Comparison of ENCODE assay signal across 8 cellular contexts in genomic region chr11:68843052-68843561, GRCh38. TPM values are rescaled to one million over a fixed set of nuclear protein-coding genes. Genes with fewer than 3 reads are reported as not detected.
DNase-seq lines count a peak whose midpoint lies in the region; ATAC-seq and TF ChIP-seq lines count a peak whose summit lies in the region.

No MANE protein-coding gene starts in this region.

- TF ChIP-seq POLR2A in IMR-90 (IDR thresholded peaks at IDR 0.05; ENCODE audit: low read depth, low read length) (no peak), spleen (IDR thresholded peaks at IDR 0.05) (no peak)

- H3K4me3 Mint-ChIP-seq in activated CD4-positive, alpha-beta memory T cell treated with anti-CD3 and anti-CD28 coated beads, Interleukin-2, amount 10 ng/mL, durations not matched to agents 7 days and 5 days = peak overlapping the region; percentile 82

- H3K27me3 Mint-ChIP-seq in activated CD4-positive, alpha-beta memory T cell treated with anti-CD3 and anti-CD28 coated beads, Interleukin-2, amount 10 ng/mL, durations not matched to agents 7 days and 5 days = peaks cover 4% of the 10 kb centered on the region

- H4K20me1 ChIP-seq in IMR-90 (ENCODE audit: insufficient read depth, low read length) = peaks cover 8% of the 10 kb centered on the region
- H4K20me1 ChIP-seq in fibroblast of lung (ENCODE audit: control insufficient read depth, extremely low read depth, insufficient read depth, low read length) = no peaks in the 10 kb centered on the region

- H3K9me3 ChIP-seq in IMR-90 (ENCODE audit: control insufficient read depth, insufficient read depth, low read length) (no peaks in the 10 kb centered on the region), fibroblast of lung (ENCODE audit: control insufficient read depth, insufficient read depth, low read depth, low read length) (no peaks in the 10 kb centered on the region), spleen (no peaks in the 10 kb centered on the region)

- peak overlapping the region; percentile 35 for H3K4me3 ChIP-seq in IMR-90 (ENCODE audit: insufficient read depth, low read depth, low read length)
- H3K4me3 ChIP-seq in fibroblast of lung (replicated peaks in 1 of 4; ENCODE audit: control extremely low read depth in 1 of 4, insufficient read depth in 1 of 4, low read depth in 3 of 4, low read length in 4 of 4) = peak overlapping the region; percentile 9 to 62 (median 42)
- peak overlapping the region; percentile 81 to 98 (median 91) for H3K4me3 ChIP-seq in spleen

- ATAC-seq in IMR-90 (ENCODE audit: low read depth) = no peak
- ATAC-seq in GM19463 (IDR thresholded peaks at IDR 0.05; ENCODE audit: unreplicated experiment) = no peak

- DNase-seq in AG20443 (ENCODE audit: low spot score) = peak; percentile 61
- DNase-seq in IMR-90 = peak; percentile 29
- DNase-seq in activated CD4-positive, alpha-beta memory T cell treated with anti-CD3 and anti-CD28 coated beads, Interleukin-2, amount 10 ng/mL, durations not matched to agents 7 days and 5 days = peak; percentile 69
- peak; percentile 43 to 44 for DNase-seq in fibroblast of lung (ENCODE audit: low read depth in 2 of 2)
- peak; percentile 81 for DNase-seq in spleen
- no peak for DNase-seq in NCI-H1436 (lab: John Stamatoyannopoulos, UW)
- DNase-seq in globus pallidus (ENCODE audit: low spot score) = no peak

- no peak overlapping the region for H3K4ac ChIP-seq in IMR-90 (ENCODE audit: low read depth, low read length)

- BruUV-seq in IMR-90 (replicated peaks; lab: Mats Ljungman, UMichigan) = no TSS peak

- H3K36me3 ChIP-seq in IMR-90 (ENCODE audit: control insufficient read depth, insufficient read depth, low read length) (no peaks in the 10 kb centered on the region), fibroblast of lung (ENCODE audit: control insufficient read depth, insufficient read depth, low read length) (no peaks in the 10 kb centered on the region), spleen (no peaks in the 10 kb centered on the region)

- in situ Hi-C loops in IMR-90 (cut with MboI; ENCODE audit: low sequenced_read_pairs) = no loop called here

- CTCF ChIA-PET in IMR-90 (lab: Yijun Ruan, JAX) = interaction anchor here (0.6 kb wide), 1 partner anchor 351 kb away, joined by 3 read pairs; no protein-coding TSS in a partner anchor
- CTCF ChIA-PET in activated CD4-positive, alpha-beta memory T cell treated with anti-CD3 and anti-CD28 coated beads, Interleukin-2, amount 10 ng/mL, durations not matched to agents 7 days and 5 days (lab: Charles Lee) = interaction anchor here (0.9 to 2.4 kb wide), 6 partner anchors 10 to 94 kb away, joined by 3 to 13 read pairs (median 4); no protein-coding TSS in a partner anchor

- H4K8ac ChIP-seq in IMR-90 (ENCODE audit: low read depth in 2 of 2, low read length in 2 of 2) = peak overlapping the region; percentile 4 to 57; a peak in 3 of 4 replicates

- no peak overlapping the region for H4K91ac ChIP-seq in IMR-90 (ENCODE audit: insufficient read depth, low read depth, low read length)

- no peak overlapping the region for H2BK15ac ChIP-seq in IMR-90 (ENCODE audit: low read depth, low read length)

- H3K4me2 ChIP-seq in IMR-90 (ENCODE audit: low read depth, low read length) = peak overlapping the region; percentile 82
- H3K4me2 ChIP-seq in fibroblast of lung (ENCODE audit: extremely low read depth, insufficient read depth, low read length) = peak overlapping the region; percentile 49

- H3K27ac ChIP-seq in IMR-90 (ENCODE audit: insufficient read depth, low read length) (no peak overlapping the region), fibroblast of lung (ENCODE audit: insufficient read depth, low read length) (no peak overlapping the region), spleen (peak overlapping the region; percentile 66 to 98 (median 94))

- no peaks in the 10 kb centered on the region for H3K36me3 Mint-ChIP-seq in activated CD4-positive, alpha-beta memory T cell treated with anti-CD3 and anti-CD28 coated beads, Interleukin-2, amount 10 ng/mL, durations not matched to agents 7 days and 5 days (ENCODE audit: low read depth)

- peaks cover 14% of the 10 kb centered on the region for H3K79me2 ChIP-seq in fibroblast of lung (ENCODE audit: control insufficient read depth, insufficient read depth, low read length)

- peaks cover 14% of the 10 kb centered on the region for H3K27me3 ChIP-seq in IMR-90 (ENCODE audit: control insufficient read depth, insufficient read depth, low read length)
- H3K27me3 ChIP-seq in fibroblast of lung (ENCODE audit: control insufficient read depth, insufficient read depth, low read length) = no peaks in the 10 kb centered on the region
- no peaks in the 10 kb centered on the region for H3K27me3 ChIP-seq in spleen (replicated peaks in 1 of 7)

- no peak overlapping the region for H2BK120ac ChIP-seq in IMR-90 (ENCODE audit: low read depth, low read length)

- no peak overlapping the region for H3K18ac ChIP-seq in IMR-90 (ENCODE audit: low read depth, low read length)

- H3K14ac ChIP-seq in IMR-90 (replicated peaks; ENCODE audit: low read depth, low read length) = no peak overlapping the region

- H4K5ac ChIP-seq in IMR-90 (ENCODE audit: low read depth, low read length) = peak overlapping the region; percentile 37; the same call in 1 of the 2 replicates

- peak overlapping the region; percentile 74 for H3K27ac Mint-ChIP-seq in activated CD4-positive, alpha-beta memory T cell treated with anti-CD3 and anti-CD28 coated beads, Interleukin-2, amount 10 ng/mL, durations not matched to agents 7 days and 5 days

- peak overlapping the region; percentile 90 for H2AFZ ChIP-seq in IMR-90 (replicated peaks; ENCODE audit: low read length, poor library complexity)
- H2AFZ ChIP-seq in fibroblast of lung (ENCODE audit: low read length) = peak overlapping the region; percentile 15

- no peak overlapping the region for H2BK20ac ChIP-seq in IMR-90 (ENCODE audit: low read depth, low read length)

- H2AK9ac ChIP-seq in IMR-90 (replicated peaks; ENCODE audit: low read depth, low read length, poor library complexity) = no peak overlapping the region

- dilution Hi-C loops in IMR-90 (cut with HindIII; ENCODE audit: low sequenced_read_pairs, unreplicated experiment) = no loop called here

- no peak for TF ChIP-seq RAD21 in IMR-90 (IDR thresholded peaks at IDR 0.05; ENCODE audit: low read length)

- intact Hi-C loops in IMR-90 (cut with micrococcal nuclease) = loop anchor here (5.0 kb wide), 1 partner anchor 169 kb away; the partner anchor contains the start of gene MRGPRF
- intact Hi-C loops in spleen (cut with DNase I; ENCODE audit: low total_unique reads) = no loop called here

- no peak overlapping the region for H3K23ac ChIP-seq in IMR-90 (ENCODE audit: low read depth, low read length)

- peaks cover 15% of the 10 kb centered on the region for H3K4me1 ChIP-seq in IMR-90 (ENCODE audit: control insufficient read depth, insufficient read depth, low read length)
- H3K4me1 ChIP-seq in fibroblast of lung (ENCODE audit: control insufficient read depth, extremely low read depth, insufficient read depth, low read length) = peaks cover 11% of the 10 kb centered on the region
- peaks cover 21 to 62% (median 48%) of the 10 kb centered on the region in 6 donors for H3K4me1 ChIP-seq in spleen

- H3K79me1 ChIP-seq in IMR-90 (ENCODE audit: low read depth in 1 of 2, low read length in 2 of 2) = peaks cover 13 to 32% of the 10 kb centered on the region in 2 experiments; a peak in 3 of 4 replicates

- H3K9me3 Mint-ChIP-seq in activated CD4-positive, alpha-beta memory T cell treated with anti-CD3 and anti-CD28 coated beads, Interleukin-2, amount 10 ng/mL, durations not matched to agents 7 days and 5 days = no peaks in the 10 kb centered on the region

- H2BK5ac ChIP-seq in IMR-90 (ENCODE audit: low read depth, low read length, poor library complexity, severe bottlenecking) = no peak overlapping the region

- H3K4me1 Mint-ChIP-seq in activated CD4-positive, alpha-beta memory T cell treated with anti-CD3 and anti-CD28 coated beads, Interleukin-2, amount 10 ng/mL, durations not matched to agents 7 days and 5 days = peaks cover 41% of the 10 kb centered on the region

- WGBS in IMR-90 (ENCODE audit: extremely low coverage in 2 of 2, insufficient read length in 1 of 2), 2 experiments = 8% methylated on average over 2 of the region's 23 CpGs; no CpG with 5 or more reads in 1 of the 2 experiments
- WGBS in spleen, 5 donors = 0 to 5% (median 2%) methylated on average over 23 of the region's 23 CpGs

- no peak overlapping the region for H3K56ac ChIP-seq in IMR-90 (ENCODE audit: extremely low read depth, insufficient read depth, low read length)

- no peaks in the 10 kb centered on the region for H3K9me1 ChIP-seq in IMR-90 (ENCODE audit: insufficient read depth, low read length)

- POLR2A ChIA-PET in IMR-90 (lab: Charles Lee; ENCODE audit: unreplicated experiment) = no interaction called here
- POLR2A ChIA-PET in activated CD4-positive, alpha-beta memory T cell treated with anti-CD3 and anti-CD28 coated beads, Interleukin-2, amount 10 ng/mL, durations not matched to agents 7 days and 5 days (lab: Charles Lee) = interaction anchor here (0.6 to 1.5 kb wide), 6 partner anchors 9 to 314 kb away, joined by 3 to 8 read pairs (median 4); partner anchors contain the start of genes IGHMBP2 and MRPL21

- TF ChIP-seq CTCF in IMR-90 (conservative IDR thresholded peaks at IDR 0.05; ENCODE audit: low read depth, low read length) = no peak
- TF ChIP-seq CTCF in fibroblast of lung (conservative IDR thresholded peaks at IDR 0.05 in 1 of 2, IDR thresholded peaks at IDR 0.05 in 1 of 2; ENCODE audit: low read depth in 1 of 2, low read length in 2 of 2) = no peak
- no peak for TF ChIP-seq CTCF in spleen (IDR thresholded peaks at IDR 0.05 in 8 of 11, conservative IDR thresholded peaks at IDR 0.05 in 3 of 11)

- H2AK5ac ChIP-seq in IMR-90 (ENCODE audit: low read depth, low read length) = no peak overlapping the region

- H3K9ac ChIP-seq in IMR-90 (ENCODE audit: low read depth, low read length) = 0 out of 2 replicates have a peak overlapping the region, but pooled peaks have one; percentile 4
- no peak overlapping the region for H3K9ac ChIP-seq in fibroblast of lung (ENCODE audit: insufficient read depth, low read length)

TF ChIP-seq in IMR-90, 13 proteins besides CTCF, POLR2A, EP300 and RAD21 (continues in another document):
- TF ChIP-seq MAFK (IDR thresholded peaks at IDR 0.05; ENCODE audit: low read depth, low read length) (no peak), RCOR1 (IDR thresholded peaks at IDR 0.05; ENCODE audit: insufficient replicate concordance, low read length) (no peak)

RNA-seq across cellular contexts. Expression of gene CPT1A, which starts 1.4 kb away (rescaled TPM):
- total RNA-seq in IMR-90 (2012; rRNA removed) (18.6 and 21.3 TPM in 2 replicates), fibroblast of lung (33.6 and 45.2 TPM in 2 replicates), spleen (100 to 1,000 TPM in 1 of 7 donors, 10 to 100 TPM in 6; 43.3 to 118 (median 73.1) TPM)
- polyA plus RNA-seq in IMR-90 (2012; rRNA removed) (12.8 and 15.4 TPM in 2 replicates), fibroblast of lung (29.5 and 37.2 TPM in 2 replicates), spleen (10 to 100 TPM in 2 of 3 donors, 1 to 10 TPM in 1; 6.7 to 18.0 (median 11.0) TPM)
- 8.4 and 13.6 TPM in 2 replicates for polyA plus RNA-seq in IMR-90 (2012; cell fraction: cytosol; rRNA removed)
- 15.5 and 18.3 TPM in 2 replicates for polyA plus RNA-seq in IMR-90 (2012; cell fraction: nucleus; rRNA removed; ENCODE audit: low replicate concordance)
- 10 to 100 TPM; 50.2 to 51.1 TPM for total RNA-seq in activated CD4-positive, alpha-beta memory T cell treated with anti-CD3 and anti-CD28 coated beads, Interleukin-2, amount 10 ng/mL, durations not matched to agents 7 days and 5 days
- polyA plus RNA-seq in fibroblast of lung (2012) = 32.7 and 40.7 TPM in 2 replicates
- polyA minus RNA-seq in fibroblast of lung (ENCODE audit: low replicate concordance) = 103 and 170 TPM in 2 replicates

Comparison
In these comparisons a context has a peak if more than half of its experiments do, and no peak if none do; other contexts are left out.
1. DNase-seq: peak in AG20443 (single experiment), IMR-90 (single experiment), activated CD4-positive, alpha-beta memory T cell treated with anti-CD3 and anti-CD28 coated beads, Interleukin-2, amount 10 ng/mL, durations not matched to agents 7 days and 5 days (single experiment), fibroblast of lung (2 of 2) and spleen (single experiment); none in NCI-H1436 (single experiment) and globus pallidus (single experiment).
2. H3K27ac ChIP-seq: peak in spleen (8 of 8); none in IMR-90 (single experiment) and fibroblast of lung (single experiment).
3. H3K4me3 ChIP-seq: peak in every context shown above with its lines; median percentile 91 in spleen; 42 in fibroblast of lung; 35 in IMR-90.